ENCODE assay signal across 17 cellular contexts in the genomic region with DNA sequence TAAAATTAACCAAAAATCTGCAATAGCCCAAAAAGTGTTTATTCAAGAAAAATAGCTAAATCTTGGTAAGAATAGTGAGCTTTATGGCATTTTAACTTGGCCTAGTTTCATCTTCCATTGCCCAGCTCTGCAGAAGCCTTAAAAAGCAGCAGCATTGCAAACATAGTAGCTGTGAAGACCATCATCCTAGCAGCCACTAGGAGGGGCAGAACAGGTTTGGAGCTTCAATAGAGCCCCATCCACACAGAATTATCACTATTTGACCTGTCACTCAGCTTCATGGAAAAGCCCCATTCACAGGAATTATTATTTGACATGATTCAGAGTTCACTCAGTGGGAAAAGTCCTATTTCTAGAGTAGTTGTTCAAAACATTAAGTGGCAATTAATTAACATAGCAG. TPM values are rescaled to one million over a fixed set of nuclear protein-coding genes. Genes with fewer than 3 reads are reported as not detected.
DNase-seq lines count a peak whose midpoint lies in the region; ATAC-seq and TF ChIP-seq lines count a peak whose summit lies in the region.
"Had no signal": no experiment of that assay in that cellular context is flagged by ENCODE, and none has a peak within 500 bp of the region (broad histone marks: within the 10 kb centered on the region; RNA-seq: fewer than 3 reads in every experiment).

No MANE protein-coding gene starts in this region.

- no peaks in the 10 kb centered on the region for H3K79me2 ChIP-seq in OCI-LY7 (ENCODE audit: insufficient read depth, low read depth, low read length)

- H2AFZ ChIP-seq in OCI-LY7 (ENCODE audit: low read length): peak overlapping the region; percentile 9; the same call in 1 of the 2 replicates

- CTCF ChIA-PET in OCI-LY7 (lab: Charles Lee; ENCODE audit: unreplicated experiment): no interaction called here

- no peak overlapping the region for H3K27ac ChIP-seq in cardiac muscle cell
- H3K27ac ChIP-seq in right atrium auricular region: no peak overlapping the region
- no peak overlapping the region for H3K27ac ChIP-seq in OCI-LY7 (ENCODE audit: low read depth, low read length, poor library complexity, severe bottlenecking)
- H3K27ac ChIP-seq in upper lobe of right lung: no peak overlapping the region
- H3K27ac ChIP-seq in colonic mucosa: no peak overlapping the region

- H3K4me1 ChIP-seq in cardiac muscle cell (ENCODE audit: low read depth) (no peaks in the 10 kb centered on the region), right atrium auricular region (no peaks in the 10 kb centered on the region), OCI-LY7 (ENCODE audit: insufficient read depth, low read length, poor library complexity, severe bottlenecking) (no peaks in the 10 kb centered on the region), upper lobe of right lung (no peaks in the 10 kb centered on the region), colonic mucosa (no peaks in the 10 kb centered on the region)

- no peaks in the 10 kb centered on the region for H4K20me1 ChIP-seq in OCI-LY7 (ENCODE audit: insufficient read depth, low read length)

- TF ChIP-seq CTCF in cardiac muscle cell (IDR thresholded peaks at IDR 0.05; ENCODE audit: low read depth, low read length) (peak; percentile 41), right atrium auricular region (IDR thresholded peaks at IDR 0.05) (no peak), OCI-LY7 (conservative IDR thresholded peaks at IDR 0.05; ENCODE audit: low read length) (peak; percentile 63), fibroblast of pulmonary artery (IDR thresholded peaks at IDR 0.05; ENCODE audit: low read length, missing control alignments) (peak; percentile 39), upper lobe of right lung (IDR thresholded peaks at IDR 0.05) (peak; percentile 21), colonic mucosa (IDR thresholded peaks at IDR 0.05) (no peak)

- DNase-seq in cardiac muscle cell (ENCODE audit: low read depth in 1 of 2, low spot score in 1 of 2) (peak in 1 of 2 donors; percentile 3), right atrium auricular region (ENCODE audit: low spot score) (no peak), OCI-LY7 (ENCODE audit: low spot score) (peak; percentile 24), fibroblast of pulmonary artery (ENCODE audit: low read depth) (no peak), upper lobe of right lung (no peak), NCI-H146 treated with DMSO at 0.1 percent for 48 hours (lab: John Stamatoyannopoulos, UW; ENCODE audit: unreplicated experiment) (no peak), colonic mucosa (no peak)
- DNase-seq: activated CD4-positive, CD25-positive, alpha-beta regulatory T cell; activated gamma-delta T cell treated with Interleukin-2 at 50 U/mL for 16 hours; NCI-H1092; NCI-H345; stimulated activated CD4-positive, alpha-beta T cell treated with anti-CD3 and anti-CD28 coated beads, Interleukin-4, amount 100 ng/mL, for 24 hours had no signal

- H3K9me3 ChIP-seq in cardiac muscle cell (ENCODE audit: low read depth): no peaks in the 10 kb centered on the region
- no peaks in the 10 kb centered on the region for H3K9me3 ChIP-seq in right atrium auricular region
- H3K9me3 ChIP-seq in OCI-LY7 (ENCODE audit: low read length): no peaks in the 10 kb centered on the region
- H3K9me3 ChIP-seq in upper lobe of right lung: no peaks in the 10 kb centered on the region
- H3K9me3 ChIP-seq in colonic mucosa: no peaks in the 10 kb centered on the region

- no peaks in the 10 kb centered on the region for H3K9me2 ChIP-seq in OCI-LY7 (ENCODE audit: insufficient read depth, low read length)

- H3K4me3 ChIP-seq in cardiac muscle cell: no peak overlapping the region
- no peak overlapping the region for H3K4me3 ChIP-seq in right atrium auricular region
- no peak overlapping the region for H3K4me3 ChIP-seq in OCI-LY7 (ENCODE audit: low read depth, low read length, poor library complexity, severe bottlenecking)
- H3K4me3 ChIP-seq in fibroblast of pulmonary artery (replicated peaks; ENCODE audit: low read depth, low read length): no peak overlapping the region
- H3K4me3 ChIP-seq in upper lobe of right lung: peak overlapping the region; percentile 51
- H3K4me3 ChIP-seq in colonic mucosa: no peak overlapping the region

- POLR2A ChIA-PET in OCI-LY7 (lab: Charles Lee): interaction anchor here (0.5 kb wide), 1 partner anchor 947 kb away, joined by 5 read pairs; no protein-coding TSS in a partner anchor

- no peak overlapping the region for H3K4me2 ChIP-seq in OCI-LY7 (ENCODE audit: low read length)

- H3K36me3 ChIP-seq in cardiac muscle cell (no peaks in the 10 kb centered on the region), right atrium auricular region (no peaks in the 10 kb centered on the region), OCI-LY7 (ENCODE audit: insufficient read depth, low read length) (no peaks in the 10 kb centered on the region), upper lobe of right lung (no peaks in the 10 kb centered on the region), colonic mucosa (no peaks in the 10 kb centered on the region)

- no peak overlapping the region for H3K9ac ChIP-seq in colonic mucosa (ENCODE audit: low read depth in 2 of 2, low read length in 2 of 2)

- intact Hi-C loops in OCI-LY7 (cut with micrococcal nuclease; ENCODE audit: unreplicated experiment) (no loop called here), upper lobe of right lung (cut with DNase I) (no loop called here), colonic mucosa (cut with DNase I) (no loop called here)

- ATAC-seq in upper lobe of right lung (no peak), GM18867 (IDR thresholded peaks at IDR 0.05; ENCODE audit: unreplicated experiment) (no peak)
- ATAC-seq: Panc1, sciatic nerve had no signal

- H3K27me3 ChIP-seq in cardiac muscle cell (peaks cover 14% of the 10 kb centered on the region), right atrium auricular region (no peaks in the 10 kb centered on the region), upper lobe of right lung (peaks cover 1% of the 10 kb centered on the region), colonic mucosa (no peaks in the 10 kb centered on the region)

- BruUV-seq in OCI-LY7 (replicated peaks; lab: Mats Ljungman, UMichigan): no TSS peak

RNA-seq across cellular contexts. Expression of gene CLEC14A, which starts 7.3 kb away (rescaled TPM):
- total RNA-seq in cardiac muscle cell: 0.18 and 0.42 TPM in 2 replicates
- 0.49 TPM in 1 of 2 replicates, not detected in the other for polyA plus RNA-seq in cardiac muscle cell
- total RNA-seq in right atrium auricular region: 10 to 100 TPM; 44.6 to 63.0 TPM
- total RNA-seq in OCI-LY7 (2014; rRNA removed; shearing (Covaris generic)): not detected in 2 replicates
- total RNA-seq in OCI-LY7 (2022): not detected in 2 replicates
- 87.6 TPM for total RNA-seq in upper lobe of right lung
- 1 to 10 TPM; 4.4 to 7.7 TPM for total RNA-seq in colonic mucosa
- total RNA-seq: astrocyte had no signal
- polyA plus RNA-seq: IgD-negative memory B cell had no signal

RNA-seq across cellular contexts. Expression of gene SSTR1, which starts 40.9 kb away (rescaled TPM):
- total RNA-seq in cardiac muscle cell (not detected in 2 replicates), right atrium auricular region (1 to 10 TPM in 1 of 2 donors, under 1 TPM in 1; 0.41 to 1.8 TPM), OCI-LY7 (2022) (not detected in 2 replicates), upper lobe of right lung (9.2 TPM), colonic mucosa (1 to 10 TPM; 8.5 to 8.8 TPM)
- polyA plus RNA-seq in cardiac muscle cell: not detected in 2 replicates
- not detected in 2 replicates for total RNA-seq in OCI-LY7 (2014; rRNA removed; shearing (Covaris generic))
- total RNA-seq: astrocyte had no signal
- polyA plus RNA-seq: IgD-negative memory B cell had no signal

Comparison
In these comparisons a context has a peak if more than half of its experiments do, and no peak if none do; other contexts are left out.
1. CTCF ChIP-seq: peak in cardiac muscle cell (single experiment), OCI-LY7 (single experiment), fibroblast of pulmonary artery (single experiment) and upper lobe of right lung (single experiment); none in right atrium auricular region (0 of 2) and colonic mucosa (single experiment).
2. RNA of gene CLEC14A, which starts 7.3 kb away (total RNA-seq): 87.6 TPM in upper lobe of right lung (single experiment) and 44.6 to 63.0 TPM in right atrium auricular region; 4.4 to 7.7 TPM in colonic mucosa, 0.18 to 0.42 TPM in cardiac muscle cell and not detected in OCI-LY7; every median in the first group is over 4 times any median in the second.